ENCODE assay signal across 1 cellular context in the genomic region with DNA sequence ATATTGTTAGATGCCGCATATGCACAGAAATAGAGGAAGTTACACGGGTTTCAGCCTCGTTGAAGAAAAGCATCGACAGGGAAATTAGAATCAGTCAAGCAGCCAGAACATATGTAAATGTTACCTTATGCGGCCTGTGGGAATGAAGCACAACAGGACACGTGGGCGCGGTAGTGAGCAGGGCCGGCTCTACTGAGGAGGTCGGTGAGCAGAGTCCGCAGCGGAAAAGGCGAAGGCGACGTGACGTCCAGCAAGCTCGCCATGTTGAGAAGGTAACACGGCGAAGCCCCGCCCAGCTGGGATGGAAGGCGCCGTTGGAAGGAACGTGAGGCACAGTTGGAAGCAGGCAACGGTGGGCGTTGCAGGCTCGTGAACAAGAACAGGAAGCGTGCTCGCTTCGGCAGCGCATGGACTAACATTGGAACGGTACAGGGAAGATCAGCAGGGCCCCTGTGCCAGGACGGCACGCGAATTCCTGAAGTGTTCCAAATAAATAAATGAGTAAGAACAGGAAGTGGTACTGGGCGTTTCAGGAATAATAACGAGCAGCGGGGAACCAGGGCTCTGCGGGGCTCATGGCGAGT.
TF ChIP-seq lines count a peak whose summit lies in the region.

No MANE protein-coding gene starts in this region.

TF ChIP-seq in K562, 482 proteins besides CTCF, POLR2A, EP300 and RAD21 (continued from another document and continues in another):
- TF ChIP-seq CHD7 (IDR thresholded peaks at IDR 0.05; ENCODE audit: low read depth, low read length) (no peak), NCOR1 (IDR thresholded peaks at IDR 0.05) (0 out of 2 replicates have a peak, but pooled peaks have one; percentile 6), ZBTB9 (CRISPR knock-in tag; IDR thresholded peaks at IDR 0.05) (no peak), HNRNPH1 (optimal IDR thresholded peaks at IDR 0.05; ENCODE audit: low read depth, low read length) (no peak), ESRRA (IDR thresholded peaks at IDR 0.05; ENCODE audit: borderline replicate concordance, low read depth) (0 out of 2 replicates have a peak, but pooled peaks have one; percentile 29), THAP12 (CRISPR knock-in tag; IDR thresholded peaks at IDR 0.05) (peak; percentile 57; the same call in 1 of the 2 replicates), ZNF23 (CRISPR knock-in tag; IDR thresholded peaks at IDR 0.05) (no peak), PTBP1 (IDR thresholded peaks at IDR 0.05; ENCODE audit: low read depth, low read length) (no peak), BHLHE40 (IDR thresholded peaks at IDR 0.05; ENCODE audit: low read length) (peak; percentile 97), CGGBP1 (CRISPR knock-in tag; IDR thresholded peaks at IDR 0.05) (no peak), SETDB1 (IDR thresholded peaks at IDR 0.05; ENCODE audit: low read length) (no peak), TBP (optimal IDR thresholded peaks at IDR 0.05; ENCODE audit: low read depth, low read length) (peak; percentile 88), ZNF830 (CRISPR knock-in tag; IDR thresholded peaks at IDR 0.05) (0 out of 2 replicates have a peak, but pooled peaks have one; percentile 40), XRCC4 (IDR thresholded peaks at IDR 0.05; ENCODE audit: extremely low read depth, insufficient read depth, insufficient read length) (no peak), ZNF507 (tag; conservative IDR thresholded peaks at IDR 0.05) (no peak), SRF (CRISPR knock-in tag; IDR thresholded peaks at IDR 0.05) (no peak), RFX7 (CRISPR knock-in tag; IDR thresholded peaks at IDR 0.05) (no peak), ZBTB1 (CRISPR knock-in tag; IDR thresholded peaks at IDR 0.05; ENCODE audit: borderline replicate concordance, low read depth) (0 out of 2 replicates have a peak, but pooled peaks have one; percentile 58), ELF1 (tag; IDR thresholded peaks at IDR 0.05) (peak; percentile 77), ZNF584 (CRISPR knock-in tag; IDR thresholded peaks at IDR 0.05; ENCODE audit: low read depth) (no peak), STAT5B (CRISPR knock-in tag; IDR thresholded peaks at IDR 0.05) (no peak), FOXP1 (CRISPR knock-in tag; IDR thresholded peaks at IDR 0.05) (no peak), NCOA1 (IDR thresholded peaks at IDR 0.05; ENCODE audit: low read depth) (no peak), E2F5 (CRISPR knock-in tag; IDR thresholded peaks at IDR 0.05) (peak; percentile 67; the same call in 1 of the 2 replicates), ZNF134 (CRISPR knock-in tag; conservative IDR thresholded peaks at IDR 0.05) (0 out of 2 replicates have a peak, but pooled peaks have one; percentile 13), CAMTA2 (CRISPR knock-in tag; conservative IDR thresholded peaks at IDR 0.05) (no peak), RBM17 (IDR thresholded peaks at IDR 0.05; ENCODE audit: borderline replicate concordance, low read depth, low read length) (no peak)
- TF ChIP-seq, protein P1, sequence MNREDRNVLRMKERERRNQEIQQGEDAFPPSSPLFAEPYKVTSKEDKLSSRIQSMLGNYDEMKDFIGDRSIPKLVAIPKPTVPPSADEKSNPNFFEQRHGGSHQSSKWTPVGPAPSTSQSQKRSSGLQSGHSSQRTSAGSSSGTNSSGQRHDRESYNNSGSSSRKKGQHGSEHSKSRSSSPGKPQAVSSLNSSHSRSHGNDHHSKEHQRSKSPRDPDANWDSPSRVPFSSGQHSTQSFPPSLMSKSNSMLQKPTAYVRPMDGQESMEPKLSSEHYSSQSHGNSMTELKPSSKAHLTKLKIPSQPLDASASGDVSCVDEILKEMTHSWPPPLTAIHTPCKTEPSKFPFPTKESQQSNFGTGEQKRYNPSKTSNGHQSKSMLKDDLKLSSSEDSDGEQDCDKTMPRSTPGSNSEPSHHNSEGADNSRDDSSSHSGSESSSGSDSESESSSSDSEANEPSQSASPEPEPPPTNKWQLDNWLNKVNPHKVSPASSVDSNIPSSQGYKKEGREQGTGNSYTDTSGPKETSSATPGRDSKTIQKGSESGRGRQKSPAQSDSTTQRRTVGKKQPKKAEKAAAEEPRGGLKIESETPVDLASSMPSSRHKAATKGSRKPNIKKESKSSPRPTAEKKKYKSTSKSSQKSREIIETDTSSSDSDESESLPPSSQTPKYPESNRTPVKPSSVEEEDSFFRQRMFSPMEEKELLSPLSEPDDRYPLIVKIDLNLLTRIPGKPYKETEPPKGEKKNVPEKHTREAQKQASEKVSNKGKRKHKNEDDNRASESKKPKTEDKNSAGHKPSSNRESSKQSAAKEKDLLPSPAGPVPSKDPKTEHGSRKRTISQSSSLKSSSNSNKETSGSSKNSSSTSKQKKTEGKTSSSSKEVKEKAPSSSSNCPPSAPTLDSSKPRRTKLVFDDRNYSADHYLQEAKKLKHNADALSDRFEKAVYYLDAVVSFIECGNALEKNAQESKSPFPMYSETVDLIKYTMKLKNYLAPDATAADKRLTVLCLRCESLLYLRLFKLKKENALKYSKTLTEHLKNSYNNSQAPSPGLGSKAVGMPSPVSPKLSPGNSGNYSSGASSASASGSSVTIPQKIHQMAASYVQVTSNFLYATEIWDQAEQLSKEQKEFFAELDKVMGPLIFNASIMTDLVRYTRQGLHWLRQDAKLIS (CRISPR knock-in tag; IDR thresholded peaks at IDR 0.05) = 0 out of 2 replicates have a peak, but pooled peaks have one; percentile 58
- TF ChIP-seq, protein P2, sequence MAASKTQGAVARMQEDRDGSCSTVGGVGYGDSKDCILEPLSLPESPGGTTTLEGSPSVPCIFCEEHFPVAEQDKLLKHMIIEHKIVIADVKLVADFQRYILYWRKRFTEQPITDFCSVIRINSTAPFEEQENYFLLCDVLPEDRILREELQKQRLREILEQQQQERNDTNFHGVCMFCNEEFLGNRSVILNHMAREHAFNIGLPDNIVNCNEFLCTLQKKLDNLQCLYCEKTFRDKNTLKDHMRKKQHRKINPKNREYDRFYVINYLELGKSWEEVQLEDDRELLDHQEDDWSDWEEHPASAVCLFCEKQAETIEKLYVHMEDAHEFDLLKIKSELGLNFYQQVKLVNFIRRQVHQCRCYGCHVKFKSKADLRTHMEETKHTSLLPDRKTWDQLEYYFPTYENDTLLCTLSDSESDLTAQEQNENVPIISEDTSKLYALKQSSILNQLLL (CRISPR knock-in tag; IDR thresholded peaks at IDR 0.05; ENCODE audit: borderline replicate concordance) = no peak
- TF ChIP-seq, protein P3, sequence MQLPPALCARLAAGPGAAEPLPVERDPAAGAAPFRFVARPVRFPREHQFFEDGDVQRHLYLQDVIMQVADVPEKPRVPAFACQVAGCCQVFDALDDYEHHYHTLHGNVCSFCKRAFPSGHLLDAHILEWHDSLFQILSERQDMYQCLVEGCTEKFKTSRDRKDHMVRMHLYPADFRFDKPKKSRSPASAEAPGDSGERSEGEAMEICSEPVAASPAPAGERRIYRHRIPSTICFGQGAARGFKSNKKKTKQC (CRISPR knock-in tag; IDR thresholded peaks at IDR 0.05) = 0 out of 2 replicates have a peak, but pooled peaks have one; percentile 27
- TF ChIP-seq, protein P4, sequence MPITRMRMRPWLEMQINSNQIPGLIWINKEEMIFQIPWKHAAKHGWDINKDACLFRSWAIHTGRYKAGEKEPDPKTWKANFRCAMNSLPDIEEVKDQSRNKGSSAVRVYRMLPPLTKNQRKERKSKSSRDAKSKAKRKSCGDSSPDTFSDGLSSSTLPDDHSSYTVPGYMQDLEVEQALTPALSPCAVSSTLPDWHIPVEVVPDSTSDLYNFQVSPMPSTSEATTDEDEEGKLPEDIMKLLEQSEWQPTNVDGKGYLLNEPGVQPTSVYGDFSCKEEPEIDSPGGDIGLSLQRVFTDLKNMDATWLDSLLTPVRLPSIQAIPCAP (CRISPR knock-in tag; IDR thresholded peaks at IDR 0.05; ENCODE audit: borderline replicate concordance) = no peak
